Comparison of ENCODE assay signal across 12 cellular contexts in genomic region chr1:209883341-209883971, GRCh38. TPM values are rescaled to one million over a fixed set of nuclear protein-coding genes. Genes with fewer than 3 reads are reported as not detected.
DNase-seq lines count a peak whose midpoint lies in the region; ATAC-seq and TF ChIP-seq lines count a peak whose summit lies in the region.
"Had no signal": no experiment of that assay in that cellular context is flagged by ENCODE, and none has a peak within 500 bp of the region (broad histone marks: within the 10 kb centered on the region; RNA-seq: fewer than 3 reads in every experiment).

No MANE protein-coding gene starts in this region.

- H3K4me3 Mint-ChIP-seq in T-helper 17 cell = no peak overlapping the region
- H3K4me3 Mint-ChIP-seq: activated CD4-positive, alpha-beta memory T cell treated with anti-CD3 and anti-CD28 coated beads, Interleukin-2, amount 10 ng/mL, durations not matched to agents 7 days and 5 days; central memory CD8-positive, alpha-beta T cell had no signal

- no peak for ATAC-seq in T-helper 17 cell
- no peak for ATAC-seq in omental fat pad (ENCODE audit: low FRiP score)
- no peak for ATAC-seq in heart right ventricle
- ATAC-seq: Panc1 had no signal

- H3K4me3 ChIP-seq in cardiac muscle cell (no peak overlapping the region), kidney epithelial cell (ENCODE audit: low read depth, low read length) (no peak overlapping the region), heart right ventricle (no peak overlapping the region)

- H3K27ac ChIP-seq in cardiac muscle cell (no peak overlapping the region), heart right ventricle (no peak overlapping the region)

- WGBS in heart right ventricle, 2 donors = 75 to 85% methylated on average over 1 of the region's 1 CpG

- DNase-seq in cardiac muscle cell (ENCODE audit: low read depth in 1 of 2, low spot score in 1 of 2) (peak in 1 of 2 donors; percentile 68), cardiac septum (ENCODE audit: low spot score) (no peak), astrocyte of the hippocampus (ENCODE audit: low read depth, low spot score) (peak; percentile 85), kidney epithelial cell (ENCODE audit: low read depth) (peak; percentile 89), T-helper 17 cell (no peak), omental fat pad (ENCODE audit: low spot score) (no peak), MV-4-11 (lab: John Stamatoyannopoulos, UW) (no peak), heart right ventricle (no peak)
- DNase-seq: activated CD4-positive, alpha-beta memory T cell treated with anti-CD3 and anti-CD28 coated beads, Interleukin-2, amount 10 ng/mL, durations not matched to agents 7 days and 5 days; stimulated activated CD4-positive, alpha-beta T cell treated with anti-CD3 and anti-CD28 coated beads, Interleukin-12 subunit alpha, Interleukin-12 subunit beta, amount 100 ng/mL, for 4 hours had no signal

- H3K4me1 ChIP-seq in cardiac muscle cell (ENCODE audit: low read depth) (no peaks in the 10 kb centered on the region), heart right ventricle (peaks cover 0 to 9% (median 0%) of the 10 kb centered on the region in 9 donors)

- H3K27me3 ChIP-seq in cardiac muscle cell = no peaks in the 10 kb centered on the region
- H3K27me3 ChIP-seq in kidney epithelial cell (ENCODE audit: control insufficient read depth, insufficient read depth, low read length) = no peaks in the 10 kb centered on the region
- peaks cover 0 to 76% (median 48%) of the 10 kb centered on the region in 7 donors for H3K27me3 ChIP-seq in heart right ventricle

- H3K36me3 Mint-ChIP-seq in T-helper 17 cell (ENCODE audit: low read depth) = no peaks in the 10 kb centered on the region

- H3K4me1 Mint-ChIP-seq in T-helper 17 cell = no peaks in the 10 kb centered on the region
- H3K4me1 Mint-ChIP-seq: central memory CD8-positive, alpha-beta T cell had no signal

- H3K36me3 ChIP-seq in cardiac muscle cell (no peaks in the 10 kb centered on the region), kidney epithelial cell (ENCODE audit: control insufficient read depth, insufficient read depth, low read length) (no peaks in the 10 kb centered on the region), heart right ventricle (no peaks in the 10 kb centered on the region)

- H3K27ac Mint-ChIP-seq in T-helper 17 cell = no peak overlapping the region
- H3K27ac Mint-ChIP-seq: activated CD4-positive, alpha-beta memory T cell treated with anti-CD3 and anti-CD28 coated beads, Interleukin-2, amount 10 ng/mL, durations not matched to agents 7 days and 5 days had no signal

- intact Hi-C loops in cardiac septum (cut with DNase I) = no loop called here
- intact Hi-C loops in heart right ventricle (cut with DNase I) = no loop called here

- peaks cover 95% of the 10 kb centered on the region for H3K27me3 Mint-ChIP-seq in T-helper 17 cell

- peak; percentile 9 for TF ChIP-seq CTCF in cardiac muscle cell (IDR thresholded peaks at IDR 0.05; ENCODE audit: low read depth, low read length)
- peak; percentile 25 for TF ChIP-seq CTCF in kidney epithelial cell (IDR thresholded peaks at IDR 0.05; ENCODE audit: insufficient read depth, low read length, poor library complexity, severe bottlenecking)
- TF ChIP-seq CTCF in omental fat pad (IDR thresholded peaks at IDR 0.05) = no peak
- TF ChIP-seq CTCF in heart right ventricle (IDR thresholded peaks at IDR 0.05) = no peak

- H3K9me3 ChIP-seq in cardiac muscle cell (ENCODE audit: low read depth) (no peaks in the 10 kb centered on the region), T-helper 17 cell (ENCODE audit: control insufficient read depth, low read length, poor library complexity, severe bottlenecking) (no peaks in the 10 kb centered on the region), heart right ventricle (no peaks in the 10 kb centered on the region)

RNA-seq across cellular contexts. Expression of gene SYT14, which starts 54.6 kb away (rescaled TPM):
- total RNA-seq in cardiac muscle cell = 0.36 and 0.70 TPM in 2 replicates
- polyA plus RNA-seq in cardiac muscle cell = 0.09 and 0.55 TPM in 2 replicates
- total RNA-seq in cardiac septum = 0.03 TPM
- total RNA-seq in kidney epithelial cell = 28.1 and 32.6 TPM in 2 replicates
- not detected for total RNA-seq in T-helper 17 cell
- total RNA-seq in omental fat pad = not detected
- total RNA-seq in heart right ventricle = under 1 TPM in 1 of 10 donors, not detected in 9; 0.06 TPM
- not detected for polyA plus RNA-seq in heart right ventricle
- total RNA-seq: activated CD4-positive, alpha-beta memory T cell treated with anti-CD3 and anti-CD28 coated beads, Interleukin-2, amount 10 ng/mL, durations not matched to agents 7 days and 5 days had no signal

RNA-seq across cellular contexts. Expression of gene UTP25, which starts 55.7 kb away (rescaled TPM):
- 3.5 and 5.4 TPM in 2 replicates for total RNA-seq in cardiac muscle cell
- polyA plus RNA-seq in cardiac muscle cell = 3.1 and 3.5 TPM in 2 replicates
- 4.1 TPM for total RNA-seq in cardiac septum
- total RNA-seq in kidney epithelial cell = 14.6 and 15.7 TPM in 2 replicates
- 1 to 10 TPM; 5.9 to 6.3 TPM for total RNA-seq in T-helper 17 cell
- 10 to 100 TPM in 1 of 4 donors, 1 to 10 TPM in 3; 6.6 to 18.5 (median 9.2) TPM for total RNA-seq in omental fat pad
- total RNA-seq in heart right ventricle = 1 to 10 TPM; 2.3 to 4.2 (median 3.4) TPM
- 1 to 10 TPM in 1 of 2 donors, under 1 TPM in 1; 0.73 to 1.5 TPM for polyA plus RNA-seq in heart right ventricle

Comparison
In these comparisons a context has a peak if more than half of its experiments do, and no peak if none do; other contexts are left out.
1. CTCF ChIP-seq: peak in cardiac muscle cell (single experiment) and kidney epithelial cell (single experiment); none in omental fat pad (0 of 3) and heart right ventricle (0 of 9).
2. DNase-seq: peak in astrocyte of the hippocampus (single experiment) and kidney epithelial cell (single experiment); none in cardiac septum (single experiment), T-helper 17 cell (0 of 3), omental fat pad (single experiment), MV-4-11 (single experiment) and heart right ventricle (0 of 2).
3. RNA of gene SYT14, which starts 54.6 kb away (total RNA-seq): 28.1 to 32.6 TPM in kidney epithelial cell; 0.36 to 0.70 TPM in cardiac muscle cell, 0.03 TPM in cardiac septum (single experiment), not detected in T-helper 17 cell, not detected in omental fat pad and 0.06 TPM in heart right ventricle; every median in the first group is over 10 times any median in the second.